Comparison of ENCODE assay signal across 29 cellular contexts in genomic region chr14:83047436-83047835, GRCh38.
"Had no signal": no experiment of that assay in that cellular context is flagged by ENCODE, and none has a peak within 500 bp of the region (broad histone marks: within the 10 kb centered on the region; RNA-seq: fewer than 3 reads in every experiment).

No MANE protein-coding gene starts in this region.

- H3K27me3 ChIP-seq: brain microvascular endothelial cell, esophagus muscularis mucosa had no signal

- H3K36me3 ChIP-seq: brain microvascular endothelial cell, esophagus muscularis mucosa, WERI-Rb-1 had no signal

- DNase-seq: activated B cell treated with CpG ODN at 0.5 μM for 24 hours; activated CD4-positive, alpha-beta T cell treated with anti-CD3 and anti-CD28 coated beads for 48 hours; activated CD4-positive, alpha-beta T cell treated with anti-CD3 and anti-CD28 coated beads, Interleukin-2, amount 50 U/mL, for 1 hour; activated CD4-positive, alpha-beta T cell treated with anti-CD3 and anti-CD28 coated beads, Interleukin-2, amount 50 U/mL, for 48 hours; activated CD8-positive, alpha-beta memory T cell treated with anti-CD3 and anti-CD28 coated beads, Interleukin-2, amount 10 ng/mL, durations not matched to agents 7 days and 5 days; activated CD8-positive, alpha-beta memory T cell treated with anti-CD3 and anti-CD28 coated beads, Interleukin-2, amount 50 U/mL, for 4 hours; activated CD8-positive, alpha-beta T cell treated with anti-CD3 and anti-CD28 coated beads, Interleukin-2, amount 10 ng/mL, durations not matched to agents 7 days and 5 days; activated gamma-delta T cell; activated naive CD4-positive, alpha-beta T cell; activated naive CD4-positive, alpha-beta T cell treated with anti-CD3 and anti-CD28 coated beads, Interleukin-2, amount 10 ng/mL, durations not matched to agents 7 days and 5 days; activated naive CD8-positive, alpha-beta T cell treated with anti-CD3 and anti-CD28 coated beads, Interleukin-2, amount 10 ng/mL, durations not matched to agents 7 days and 5 days; activated T-cell treated with anti-CD3 and anti-CD28 coated beads, Interleukin-2, amount 50 U/mL, for 1 hour; activated T-cell treated with anti-CD3 and anti-CD28 coated beads, Interleukin-2, amount 50 U/mL, for 72 hours; amniotic stem cell; brain microvascular endothelial cell; caudate nucleus; cortex of kidney; dermis blood vessel endothelial cell; effector CD4-positive, alpha-beta T cell; effector memory CD8-positive, alpha-beta T cell; erythroblast; head of caudate nucleus; SW 1271; T-cell; T1000; WERI-Rb-1 had no signal

- H3K9me3 ChIP-seq: esophagus muscularis mucosa had no signal

- H3K4me1 ChIP-seq: esophagus muscularis mucosa had no signal

- H3K4me3 ChIP-seq: esophagus muscularis mucosa had no signal

- H3K27ac ChIP-seq: brain microvascular endothelial cell, esophagus muscularis mucosa, WERI-Rb-1 had no signal

- ATAC-seq: activated CD4-positive, CD25-positive, alpha-beta regulatory T cell treated with anti-CD3 and anti-CD28 coated beads, Interleukin-2, amount 50 U/mL, for 24 hours; activated CD8-positive, alpha-beta memory T cell treated with anti-CD3 and anti-CD28 coated beads, Interleukin-2, amount 10 ng/mL, durations not matched to agents 7 days and 5 days; activated CD8-positive, alpha-beta T cell treated with anti-CD3 and anti-CD28 coated beads, Interleukin-2, amount 10 ng/mL, durations not matched to agents 7 days and 5 days; activated naive CD4-positive, alpha-beta T cell treated with anti-CD3 and anti-CD28 coated beads, Interleukin-2, amount 50 U/mL, for 72 hours; activated T-cell treated with anti-CD3 and anti-CD28 coated beads, Interleukin-2, amount 50 U/mL, for 72 hours; effector memory CD8-positive, alpha-beta T cell; T-cell had no signal
